ENCODE assay signal across 25 cellular contexts in the genomic region with DNA sequence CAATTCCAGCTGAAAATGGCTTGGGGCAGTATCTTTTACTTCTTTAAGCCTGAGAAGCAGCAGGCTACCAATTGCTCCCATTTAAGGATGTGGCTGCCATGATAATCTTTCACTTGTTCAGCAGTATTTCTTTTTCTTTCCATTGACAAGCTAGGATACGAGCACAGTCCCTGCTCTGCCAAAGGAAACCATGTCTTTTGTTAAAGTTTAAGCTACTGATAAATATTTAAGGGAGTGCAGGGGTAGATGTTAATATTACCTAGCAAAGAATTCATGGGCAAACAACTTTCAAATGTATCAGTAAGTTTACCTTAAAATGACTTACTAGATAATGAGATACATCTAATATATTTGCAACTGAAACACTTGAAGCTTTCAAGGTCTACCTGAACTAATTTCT.
"Had no signal": no experiment of that assay in that cellular context is flagged by ENCODE, and none has a peak within 500 bp of the region (broad histone marks: within the 10 kb centered on the region; RNA-seq: fewer than 3 reads in every experiment).

No MANE protein-coding gene starts in this region.

- H3K36me3 Mint-ChIP-seq: mesothelial cell of epicardium; naive B cell; natural killer cell; stimulated activated naive B cell treated with anti-CD40 and anti-IgM and Interleukin-4, amounts not matched to agents 10 μg/mL and 1 μg/mL and 100 μg/mL, for 72 hours had no signal

- H3K9me3 Mint-ChIP-seq: mesothelial cell of epicardium; stimulated activated naive B cell treated with anti-CD40 and anti-IgM and Interleukin-4, amounts not matched to agents 10 μg/mL and 1 μg/mL and 100 μg/mL, for 72 hours had no signal

- H3K27ac ChIP-seq: left ventricle myocardium inferior, pancreas, skin epidermis, stomach, testis, thyroid gland, transverse colon, upper lobe of right lung had no signal

- H3K36me3 ChIP-seq: left ventricle myocardium inferior, pancreas, stomach, thyroid gland, transverse colon, upper lobe of right lung had no signal

- H3K4me1 ChIP-seq: left ventricle myocardium inferior, pancreas, stomach, testis, thyroid gland, transverse colon, upper lobe of right lung had no signal

- H3K27me3 ChIP-seq: pancreas, stomach, testis, thyroid gland, transverse colon, upper lobe of right lung had no signal

- H3K9me3 ChIP-seq: left ventricle myocardium inferior, pancreas, stomach, testis, thyroid gland, transverse colon, upper lobe of right lung had no signal

- DNase-seq: hippocampal formation; left colon; left ventricle myocardium inferior; mesendoderm; naive B cell; natural killer cell; nucleus accumbens; pancreas; retina; right cardiac atrium; stimulated activated CD4-positive, alpha-beta T cell treated with anti-CD3 and anti-CD28 coated beads, Interleukin-12 subunit alpha, Interleukin-12 subunit beta, amount 100 ng/mL, for 4 hours; stimulated activated CD4-positive, alpha-beta T cell treated with anti-CD3 and anti-CD28 coated beads, Interleukin-15, amount 100 ng/mL, for 24 hours; stimulated activated CD4-positive, alpha-beta T cell treated with anti-CD3 and anti-CD28 coated beads, Interleukin-2, amount 100 ng/mL, for 24 hours; stimulated activated CD4-positive, alpha-beta T cell treated with anti-CD3 and anti-CD28 coated beads, Interleukin-4, amount 100 ng/mL, for 1 hour; stimulated activated naive B cell treated with anti-CD40 and anti-IgM and Interleukin-4, amounts not matched to agents 10 μg/mL and 1 μg/mL and 100 μg/mL, for 72 hours; stimulated activated naive CD8-positive, alpha-beta T cell treated with anti-CD3 and anti-CD28 coated beads, Interleukin-15, Interleukin-2, amounts not matched to agents 100 U/mL and 50 U/mL, for 24 hours; stomach; testis; thyroid gland; transverse colon; upper lobe of right lung had no signal

- H3K4me3 Mint-ChIP-seq: mesothelial cell of epicardium; naive B cell; natural killer cell; stimulated activated naive B cell treated with anti-CD40 and anti-IgM and Interleukin-4, amounts not matched to agents 10 μg/mL and 1 μg/mL and 100 μg/mL, for 72 hours had no signal

- H3K27ac Mint-ChIP-seq: mesothelial cell of epicardium; naive B cell; natural killer cell; stimulated activated naive B cell treated with anti-CD40 and anti-IgM and Interleukin-4, amounts not matched to agents 10 μg/mL and 1 μg/mL and 100 μg/mL, for 72 hours had no signal

- H3K4me3 ChIP-seq: left ventricle myocardium inferior, lung, pancreas, skin epidermis, stomach, testis, thyroid gland, transverse colon, upper lobe of right lung had no signal

- H3K4me1 Mint-ChIP-seq: naive B cell; natural killer cell; stimulated activated naive B cell treated with anti-CD40 and anti-IgM and Interleukin-4, amounts not matched to agents 10 μg/mL and 1 μg/mL and 100 μg/mL, for 72 hours had no signal

- ATAC-seq: left colon; natural killer cell; right cardiac atrium; sciatic nerve; stimulated activated naive B cell treated with anti-CD40 and anti-IgM and Interleukin-4, amounts not matched to agents 10 μg/mL and 1 μg/mL and 100 μg/mL, for 72 hours; stimulated activated naive CD8-positive, alpha-beta T cell treated with anti-CD3 and anti-CD28 coated beads, Interleukin-15, Interleukin-2, amounts not matched to agents 100 U/mL and 50 U/mL, for 24 hours; upper lobe of right lung had no signal
